Comparison of ENCODE assay signal across 9 cellular contexts in the genomic region with DNA sequence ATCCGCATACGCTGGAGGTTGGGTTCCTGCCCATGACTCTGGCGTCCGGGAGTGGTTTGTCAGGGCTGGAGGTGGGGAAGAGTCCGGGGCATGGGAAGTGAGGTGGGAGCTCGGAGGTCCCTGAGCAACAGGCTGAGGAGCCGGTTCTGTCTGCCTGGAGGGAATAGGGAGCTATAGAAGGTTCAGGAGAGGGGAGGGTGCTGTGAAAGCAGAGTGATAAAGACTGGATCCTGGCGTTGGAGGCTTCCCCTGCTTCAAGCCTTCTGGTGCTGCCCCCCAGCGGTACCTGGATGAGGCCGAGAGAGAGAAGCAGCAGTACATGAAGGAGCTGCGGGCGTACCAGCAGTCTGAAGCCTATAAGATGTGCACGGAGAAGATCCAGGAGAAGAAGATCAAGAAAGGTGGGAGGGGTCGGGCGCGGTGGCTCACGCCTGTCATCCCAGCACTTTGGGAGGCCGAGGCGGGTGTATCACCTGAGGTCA. TPM values are rescaled to one million over a fixed set of nuclear protein-coding genes. Genes with fewer than 3 reads are reported as not detected.
A peak's percentile ranks its signal among the peaks of the same experiment; 100 is the strongest.
DNase-seq lines count a peak whose midpoint lies in the region; ATAC-seq lines count a peak whose summit lies in the region.
"Had no signal": no experiment of that assay in that cellular context is flagged by ENCODE, and none has a peak within 500 bp of the region (broad histone marks: within the 10 kb centered on the region; RNA-seq: fewer than 3 reads in every experiment).

No MANE protein-coding gene starts in this region.

- H3K36me3 Mint-ChIP-seq in IgD-negative memory B cell (peaks cover 6% of the 10 kb centered on the region), memory B cell (peaks cover 8% of the 10 kb centered on the region)
- peaks cover 13% of the 10 kb centered on the region for H3K36me3 Mint-ChIP-seq in activated CD4-positive, alpha-beta memory T cell treated with anti-CD3 and anti-CD28 coated beads, Interleukin-2, amount 10 ng/mL, durations not matched to agents 7 days and 5 days (ENCODE audit: low read depth)

- H3K4me3 Mint-ChIP-seq in IgD-negative memory B cell: peak overlapping the region in 3 of 4 donors; percentile 49 to 88 (median 87)
- peak overlapping the region; percentile 8 for H3K4me3 Mint-ChIP-seq in activated CD4-positive, alpha-beta memory T cell treated with anti-CD3 and anti-CD28 coated beads, Interleukin-2, amount 10 ng/mL, durations not matched to agents 7 days and 5 days
- H3K4me3 Mint-ChIP-seq in memory B cell: peak overlapping the region; percentile 15

- ATAC-seq in memory B cell (ENCODE audit: low read depth): no peak
- ATAC-seq in GM19351 (IDR thresholded peaks at IDR 0.05; ENCODE audit: unreplicated experiment): no peak
- ATAC-seq in HG02759 (IDR thresholded peaks at IDR 0.05; ENCODE audit: unreplicated experiment): no peak

- no peaks in the 10 kb centered on the region for H3K9me3 Mint-ChIP-seq in IgD-negative memory B cell
- no peaks in the 10 kb centered on the region for H3K9me3 Mint-ChIP-seq in activated CD4-positive, alpha-beta memory T cell treated with anti-CD3 and anti-CD28 coated beads, Interleukin-2, amount 10 ng/mL, durations not matched to agents 7 days and 5 days
- no peaks in the 10 kb centered on the region for H3K9me3 Mint-ChIP-seq in memory B cell
- H3K9me3 Mint-ChIP-seq: activated T-helper 1 cell treated with anti-CD3 and anti-CD28 coated beads, Interleukin-12 subunit alpha, Interleukin-12 subunit beta, Interleukin-2, Interleukin-4 antibody, amounts not matched to agents 30 ng/mL and 10 ng/mL and 1 ng/mL, durations not matched to agents 14 hours and 24 hours and 36 hours had no signal

- POLR2A ChIA-PET in activated CD4-positive, alpha-beta memory T cell treated with anti-CD3 and anti-CD28 coated beads, Interleukin-2, amount 10 ng/mL, durations not matched to agents 7 days and 5 days (lab: Charles Lee): no interaction called here

- peaks cover 5 to 11% (median 8%) of the 10 kb centered on the region in 3 donors for H3K4me1 Mint-ChIP-seq in IgD-negative memory B cell
- H3K4me1 Mint-ChIP-seq in activated CD4-positive, alpha-beta memory T cell treated with anti-CD3 and anti-CD28 coated beads, Interleukin-2, amount 10 ng/mL, durations not matched to agents 7 days and 5 days: peaks cover 12% of the 10 kb centered on the region
- peaks cover 4% of the 10 kb centered on the region for H3K4me1 Mint-ChIP-seq in memory B cell

- no peaks in the 10 kb centered on the region for H3K27me3 Mint-ChIP-seq in IgD-negative memory B cell
- no peaks in the 10 kb centered on the region for H3K27me3 Mint-ChIP-seq in activated CD4-positive, alpha-beta memory T cell treated with anti-CD3 and anti-CD28 coated beads, Interleukin-2, amount 10 ng/mL, durations not matched to agents 7 days and 5 days
- no peaks in the 10 kb centered on the region for H3K27me3 Mint-ChIP-seq in memory B cell

- H3K27ac Mint-ChIP-seq in IgD-negative memory B cell: peak overlapping the region in 1 of 3 donors; percentile 67
- H3K27ac Mint-ChIP-seq in activated CD4-positive, alpha-beta memory T cell treated with anti-CD3 and anti-CD28 coated beads, Interleukin-2, amount 10 ng/mL, durations not matched to agents 7 days and 5 days: no peak overlapping the region
- peak overlapping the region; percentile 49 for H3K27ac Mint-ChIP-seq in memory B cell
- H3K27ac Mint-ChIP-seq: activated T-helper 1 cell treated with anti-CD3 and anti-CD28 coated beads, Interleukin-12 subunit alpha, Interleukin-12 subunit beta, Interleukin-2, Interleukin-4 antibody, amounts not matched to agents 30 ng/mL and 10 ng/mL and 1 ng/mL, durations not matched to agents 14 hours and 24 hours and 36 hours had no signal

- DNase-seq in ELF-1 (ENCODE audit: low read depth, low spot score) (peak; percentile 80), memory B cell (ENCODE audit: low spot score in 2 of 2) (no peak), AG08395 (ENCODE audit: low spot score) (no peak)
- DNase-seq in activated CD4-positive, alpha-beta memory T cell treated with anti-CD3 and anti-CD28 coated beads, Interleukin-2, amount 10 ng/mL, durations not matched to agents 7 days and 5 days: no peak
- DNase-seq: NCI-H1417 had no signal

- CTCF ChIA-PET in activated CD4-positive, alpha-beta memory T cell treated with anti-CD3 and anti-CD28 coated beads, Interleukin-2, amount 10 ng/mL, durations not matched to agents 7 days and 5 days (lab: Charles Lee): interaction anchor here (0.8 kb wide), 1 partner anchor 19 kb away, joined by 3 read pairs; no protein-coding TSS in a partner anchor

RNA-seq across cellular contexts. Expression of gene HMG20B, which starts 2.6 kb away (rescaled TPM):
- 49.3 TPM for polyA plus RNA-seq in IgD-negative memory B cell
- 10 to 100 TPM; 52.9 to 53.4 TPM for total RNA-seq in activated CD4-positive, alpha-beta memory T cell treated with anti-CD3 and anti-CD28 coated beads, Interleukin-2, amount 10 ng/mL, durations not matched to agents 7 days and 5 days

RNA-seq across cellular contexts. Expression of gene GIPC3, which starts 10.0 kb away (rescaled TPM):
- not detected for polyA plus RNA-seq in IgD-negative memory B cell
- under 1 TPM; 0.15 to 0.20 TPM for total RNA-seq in activated CD4-positive, alpha-beta memory T cell treated with anti-CD3 and anti-CD28 coated beads, Interleukin-2, amount 10 ng/mL, durations not matched to agents 7 days and 5 days

RNA-seq across cellular contexts. Expression of gene MFSD12, which starts 17.9 kb away (rescaled TPM):
- 51.9 TPM for polyA plus RNA-seq in IgD-negative memory B cell
- total RNA-seq in activated CD4-positive, alpha-beta memory T cell treated with anti-CD3 and anti-CD28 coated beads, Interleukin-2, amount 10 ng/mL, durations not matched to agents 7 days and 5 days: 10 to 100 TPM; 51.4 to 55.1 TPM

RNA-seq across cellular contexts. Expression of gene TBXA2R, which starts 31.4 kb away (rescaled TPM):
- 3.3 TPM for polyA plus RNA-seq in IgD-negative memory B cell
- under 1 TPM; 0.20 to 0.23 TPM for total RNA-seq in activated CD4-positive, alpha-beta memory T cell treated with anti-CD3 and anti-CD28 coated beads, Interleukin-2, amount 10 ng/mL, durations not matched to agents 7 days and 5 days

RNA-seq across cellular contexts. Expression of gene TEKTIP1, which starts 36.3 kb away (rescaled TPM):
- polyA plus RNA-seq in IgD-negative memory B cell: not detected
- total RNA-seq in activated CD4-positive, alpha-beta memory T cell treated with anti-CD3 and anti-CD28 coated beads, Interleukin-2, amount 10 ng/mL, durations not matched to agents 7 days and 5 days: 1 to 10 TPM; 4.3 to 6.6 TPM

Comparison
In these comparisons a context has a peak if more than half of its experiments do, and no peak if none do; other contexts are left out.
1. H3K4me3 Mint-ChIP-seq: peak in every context shown above with its lines; median percentile 87 in IgD-negative memory B cell; 15 in memory B cell; 8 in activated CD4-positive, alpha-beta memory T cell treated with anti-CD3 and anti-CD28 coated beads, Interleukin-2, amount 10 ng/mL, durations not matched to agents 7 days and 5 days.